In the genomic region with DNA sequence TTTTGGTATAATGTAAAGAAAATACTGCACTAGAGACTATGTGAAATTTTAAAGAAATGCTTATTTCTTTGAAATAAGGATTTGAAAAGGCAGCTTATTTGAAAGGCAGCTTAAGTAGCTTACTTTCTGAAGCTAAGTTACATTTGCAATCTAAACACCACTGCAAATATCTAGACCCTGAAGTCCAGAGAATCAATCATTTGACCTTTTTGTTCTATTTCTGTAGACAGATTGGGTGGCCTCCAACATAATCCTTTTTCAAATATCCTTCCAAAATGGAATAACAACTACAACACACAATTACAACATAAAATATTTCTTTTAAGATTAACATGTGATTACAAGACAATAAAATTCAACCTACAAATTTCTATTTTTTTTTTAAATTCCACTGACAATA, we compare ENCODE assay signal across 16 cellular contexts.
"Had no signal": no experiment of that assay in that cellular context is flagged by ENCODE, and none has a peak within 500 bp of the region (broad histone marks: within the 10 kb centered on the region; RNA-seq: fewer than 3 reads in every experiment).

No MANE protein-coding gene starts in this region.

- ATAC-seq: activated naive CD8-positive, alpha-beta T cell treated with anti-CD3 and anti-CD28 coated beads, Interleukin-2, amount 50 U/mL, for 24 hours; activated T-helper 17 cell treated with anti-CD3 and anti-CD28 coated beads, Interleukin-2, amount 50 U/mL, for 72 hours; mucosa of descending colon; naive thymus-derived CD4-positive, alpha-beta T cell; right cardiac atrium; stimulated activated naive CD8-positive, alpha-beta T cell treated with anti-CD3 and anti-CD28 coated beads, Interleukin-15, amount 100 ng/mL, for 72 hours; upper lobe of right lung had no signal

- H3K4me3 ChIP-seq: ascending aorta, esophagus squamous epithelium, lung, mucosa of descending colon, upper lobe of right lung had no signal

- H3K27ac ChIP-seq: esophagus squamous epithelium, upper lobe of right lung had no signal

- H3K9me3 Mint-ChIP-seq: activated naive CD8-positive, alpha-beta T cell treated with anti-CD3 and anti-CD28 coated beads, Interleukin-2, amount 50 U/mL, for 24 hours; activated T-helper 17 cell treated with anti-CD3 and anti-CD28 coated beads, Interleukin-2, amount 50 U/mL, for 72 hours; naive thymus-derived CD4-positive, alpha-beta T cell; stimulated activated naive CD8-positive, alpha-beta T cell treated with anti-CD3 and anti-CD28 coated beads, Interleukin-15, amount 100 ng/mL, for 72 hours had no signal

- H3K4me3 Mint-ChIP-seq: activated naive CD8-positive, alpha-beta T cell treated with anti-CD3 and anti-CD28 coated beads, Interleukin-2, amount 50 U/mL, for 24 hours; activated T-helper 17 cell treated with anti-CD3 and anti-CD28 coated beads, Interleukin-2, amount 50 U/mL, for 72 hours; naive thymus-derived CD4-positive, alpha-beta T cell; stimulated activated naive CD8-positive, alpha-beta T cell treated with anti-CD3 and anti-CD28 coated beads, Interleukin-15, amount 100 ng/mL, for 72 hours had no signal

- H3K4me1 Mint-ChIP-seq: activated naive CD8-positive, alpha-beta T cell treated with anti-CD3 and anti-CD28 coated beads, Interleukin-2, amount 50 U/mL, for 24 hours; activated T-helper 17 cell treated with anti-CD3 and anti-CD28 coated beads, Interleukin-2, amount 50 U/mL, for 72 hours; naive thymus-derived CD4-positive, alpha-beta T cell; stimulated activated naive CD8-positive, alpha-beta T cell treated with anti-CD3 and anti-CD28 coated beads, Interleukin-15, amount 100 ng/mL, for 72 hours had no signal

- DNase-seq: activated CD4-positive, alpha-beta T cell treated with anti-CD3 and anti-CD28 coated beads, Interleukin-2, amount 50 U/mL, for 4 hours; activated CD4-positive, CD25-positive, alpha-beta regulatory T cell treated with anti-CD3 and anti-CD28 coated beads, Interleukin-2, amount 50 U/mL, for 72 hours; activated naive CD4-positive, alpha-beta T cell treated with Interleukin-2 at 50 U/mL for 16 hours; activated naive CD8-positive, alpha-beta T cell treated with anti-CD3 and anti-CD28 coated beads, Interleukin-2, amount 50 U/mL, for 24 hours; esophagus squamous epithelium; mucosa of descending colon; naive thymus-derived CD4-positive, alpha-beta T cell; right cardiac atrium; stimulated activated CD4-positive, alpha-beta T cell treated with anti-CD3 and anti-CD28 coated beads, Interleukin-1b, Interleukin-23, amount 100 ng/mL, for 48 hours; stimulated activated naive CD8-positive, alpha-beta T cell treated with anti-CD3 and anti-CD28 coated beads, Interleukin-15, amount 100 ng/mL, for 72 hours; upper lobe of right lung had no signal

- H3K27me3 ChIP-seq: ascending aorta, esophagus squamous epithelium, upper lobe of right lung had no signal

- H3K36me3 ChIP-seq: ascending aorta, esophagus squamous epithelium, upper lobe of right lung had no signal

- H3K36me3 Mint-ChIP-seq: naive thymus-derived CD4-positive, alpha-beta T cell had no signal

- H3K27ac Mint-ChIP-seq: activated naive CD8-positive, alpha-beta T cell treated with anti-CD3 and anti-CD28 coated beads, Interleukin-2, amount 50 U/mL, for 24 hours; activated T-helper 17 cell treated with anti-CD3 and anti-CD28 coated beads, Interleukin-2, amount 50 U/mL, for 72 hours; naive thymus-derived CD4-positive, alpha-beta T cell; stimulated activated naive CD8-positive, alpha-beta T cell treated with anti-CD3 and anti-CD28 coated beads, Interleukin-15, amount 100 ng/mL, for 72 hours had no signal

- H3K27me3 Mint-ChIP-seq: progenitor cell of endocrine pancreas had no signal

- FAIRE-seq: endothelial cell of umbilical vein had no signal

- H3K9me3 ChIP-seq: ascending aorta, esophagus squamous epithelium, mucosa of descending colon, upper lobe of right lung had no signal
